17 cellular contexts compared by ENCODE assay signal in genomic region chr3:174253940-174254339, GRCh38.
DNase-seq lines count a peak whose midpoint lies in the region; TF ChIP-seq lines count a peak whose summit lies in the region.
"Had no signal": no experiment of that assay in that cellular context is flagged by ENCODE, and none has a peak within 500 bp of the region (broad histone marks: within the 10 kb centered on the region; RNA-seq: fewer than 3 reads in every experiment).

No MANE protein-coding gene starts in this region.

- H3K4me3 ChIP-seq in iPS-20b (ENCODE audit: low read length) (no peak overlapping the region), MM.1S (ENCODE audit: low read length) (no peak overlapping the region), adrenal gland (no peak overlapping the region), stomach (no peak overlapping the region)
- H3K4me3 ChIP-seq: GM23338 had no signal

- intact Hi-C loops in adrenal gland (cut with DNase I) (no loop called here), stomach (cut with DNase I; ENCODE audit: low total_unique reads) (no loop called here)

- no peaks in the 10 kb centered on the region for H3F3A ChIP-seq in MM.1S (ENCODE audit: insufficient read depth, low read length)

- H2AFZ ChIP-seq in MM.1S (ENCODE audit: low read length): no peak overlapping the region

- DNase-seq in NCI-H2171 (lab: John Stamatoyannopoulos, UW): peak; percentile 12
- DNase-seq in NCI-H446 treated with DMSO at 0.1 percent for 48 hours (lab: John Stamatoyannopoulos, UW): peak; percentile 64
- no peak for DNase-seq in MM.1S
- no peak for DNase-seq in adrenal gland
- no peak for DNase-seq in stomach
- DNase-seq: ACHN; BE2C; C1 segment of cervical spinal cord; CD4-positive, CD25-positive, alpha-beta regulatory T cell; CD8-positive, alpha-beta memory T cell; COR-L47; DMS153; DMS79; GDM1; HCEC 1CT had no signal

- no peak for TF ChIP-seq CTCF in MM.1S (IDR thresholded peaks at IDR 0.05; ENCODE audit: low read length)
- TF ChIP-seq CTCF in adrenal gland (IDR thresholded peaks at IDR 0.05): no peak
- no peak for TF ChIP-seq CTCF in stomach (IDR thresholded peaks at IDR 0.05)

- TF ChIP-seq EP300 in stomach (IDR thresholded peaks at IDR 0.05): no peak

- H4K20me1 ChIP-seq in MM.1S (ENCODE audit: insufficient read depth, low read length): no peaks in the 10 kb centered on the region

- H3K9me3 ChIP-seq in iPS-20b (ENCODE audit: insufficient read depth, low read depth, low read length) (no peaks in the 10 kb centered on the region), MM.1S (replicated peaks; ENCODE audit: insufficient read depth, low read length) (no peaks in the 10 kb centered on the region), adrenal gland (replicated peaks in 1 of 3) (peaks cover 0 to 5% (median 0%) of the 10 kb centered on the region in 3 donors), stomach (no peaks in the 10 kb centered on the region)
- H3K9me3 ChIP-seq: BE2C had no signal

- H3K9ac ChIP-seq in iPS-20b (ENCODE audit: low read depth, low read length): no peak overlapping the region
- H3K9ac ChIP-seq in MM.1S (ENCODE audit: low read length): no peak overlapping the region

- no peaks in the 10 kb centered on the region for H3K79me2 ChIP-seq in MM.1S (ENCODE audit: low read length)

- peak overlapping the region; percentile 48 for H3K27ac ChIP-seq in iPS-20b (ENCODE audit: low read length)
- H3K27ac ChIP-seq in MM.1S (ENCODE audit: low read length): no peak overlapping the region
- no peak overlapping the region for H3K27ac ChIP-seq in adrenal gland
- H3K27ac ChIP-seq in stomach: no peak overlapping the region

- WGBS in adrenal gland, 4 donors: 87 to 92% (median 90%) methylated on average over 4 of the region's 4 CpGs
- 91 to 95% (median 95%) methylated on average over 4 of the region's 4 CpGs for WGBS in stomach, 5 donors

- H3K4me1 ChIP-seq in iPS-20b (ENCODE audit: insufficient read depth, low read length) (no peaks in the 10 kb centered on the region; the same call in 1 of the 2 replicates), MM.1S (ENCODE audit: low read length) (no peaks in the 10 kb centered on the region), adrenal gland (replicated peaks in 1 of 2) (no peaks in the 10 kb centered on the region), stomach (peaks cover 0 to 4% (median 0%) of the 10 kb centered on the region in 4 donors)
- H3K4me1 ChIP-seq: BE2C had no signal

- no peaks in the 10 kb centered on the region for H3K9me2 ChIP-seq in MM.1S (replicated peaks; ENCODE audit: insufficient read depth, low read length)

- H3K27me3 ChIP-seq in iPS-20b (ENCODE audit: insufficient read depth, low read length) (no peaks in the 10 kb centered on the region), MM.1S (replicated peaks; ENCODE audit: insufficient read depth, low read length) (no peaks in the 10 kb centered on the region), adrenal gland (no peaks in the 10 kb centered on the region), stomach (no peaks in the 10 kb centered on the region)

- TF ChIP-seq POLR2A in adrenal gland (IDR thresholded peaks at IDR 0.05): no peak
- TF ChIP-seq POLR2A in stomach (IDR thresholded peaks at IDR 0.05): no peak

- no peak overlapping the region for H3K4me2 ChIP-seq in MM.1S (ENCODE audit: low read depth, low read length)
- H3K4me2 ChIP-seq: GM23338 had no signal

- H3K36me3 ChIP-seq in iPS-20b (ENCODE audit: insufficient read depth, low read depth, low read length): no peaks in the 10 kb centered on the region
- H3K36me3 ChIP-seq in MM.1S (replicated peaks; ENCODE audit: insufficient read depth, low read length): no peaks in the 10 kb centered on the region
- H3K36me3 ChIP-seq in adrenal gland (replicated peaks in 1 of 2): no peaks in the 10 kb centered on the region
- H3K36me3 ChIP-seq in stomach: no peaks in the 10 kb centered on the region
- H3K36me3 ChIP-seq: BE2C had no signal

Comparison
In these comparisons a context has a peak if more than half of its experiments do, and no peak if none do; other contexts are left out.
1. DNase-seq: peak in NCI-H2171 (single experiment) and NCI-H446 treated with DMSO at 0.1 percent for 48 hours (single experiment); none in MM.1S (single experiment), adrenal gland (0 of 7) and stomach (single experiment).